Comparison of ENCODE assay signal across 18 cellular contexts in genomic region chr9:34032631-34033030, GRCh38. TPM values are rescaled to one million over a fixed set of nuclear protein-coding genes. Genes with fewer than 3 reads are reported as not detected.
A peak's percentile ranks its signal among the peaks of the same experiment; 100 is the strongest.
DNase-seq lines count a peak whose midpoint lies in the region; ATAC-seq, FAIRE-seq and TF ChIP-seq lines count a peak whose summit lies in the region.
"Had no signal": no experiment of that assay in that cellular context is flagged by ENCODE, and none has a peak within 500 bp of the region (broad histone marks: within the 10 kb centered on the region; RNA-seq: fewer than 3 reads in every experiment).

No MANE protein-coding gene starts in this region.

- H3K27ac ChIP-seq in HepG2 (ENCODE audit: extremely low read length, insufficient read depth, low read length) (no peak overlapping the region), right lobe of liver (no peak overlapping the region), trophoblast cell (ENCODE audit: low read depth, low read length) (no peak overlapping the region), stomach (no peak overlapping the region)
- H3K27ac ChIP-seq: BLaER1 treated with 17β-estradiol and CSF1 and Interleukin-3, amounts not matched to agents 10 nM and 100 nM had no signal

- H3K23ac ChIP-seq in trophoblast cell (ENCODE audit: low read length): no peak overlapping the region

- peaks cover 54% of the 10 kb centered on the region for H3K4me1 Mint-ChIP-seq in chondrocyte (ENCODE audit: low read depth)

- H3K27me3 ChIP-seq in HepG2 (ENCODE audit: control insufficient read depth in 1 of 2, insufficient read depth in 2 of 2, low read length in 2 of 2) (no peaks in the 10 kb centered on the region), right lobe of liver (no peaks in the 10 kb centered on the region), trophoblast cell (ENCODE audit: insufficient read depth, low read length) (no peaks in the 10 kb centered on the region), stomach (no peaks in the 10 kb centered on the region)
- H3K27me3 ChIP-seq: BLaER1 treated with 17β-estradiol and CSF1 and Interleukin-3, amounts not matched to agents 10 nM and 100 nM had no signal

- no peak overlapping the region for H2BK12ac ChIP-seq in trophoblast cell (ENCODE audit: low read length)

- H3K4me3 ChIP-seq in HepG2 (replicated peaks in 1 of 3; ENCODE audit: insufficient read depth in 1 of 3, low read depth in 2 of 3, low read length in 3 of 3) (no peak overlapping the region), right lobe of liver (no peak overlapping the region), trophoblast cell (ENCODE audit: low read depth, low read length) (no peak overlapping the region), stomach (no peak overlapping the region)
- H3K4me3 ChIP-seq: BLaER1 treated with 17β-estradiol and CSF1 and Interleukin-3, amounts not matched to agents 10 nM and 100 nM; GM12878 had no signal

- H3K9ac ChIP-seq in HepG2 (ENCODE audit: insufficient read depth, low read depth, low read length) (no peak overlapping the region), trophoblast cell (ENCODE audit: low read length) (no peak overlapping the region)
- H3K9ac ChIP-seq: BLaER1 treated with 17β-estradiol and CSF1 and Interleukin-3, amounts not matched to agents 10 nM and 100 nM had no signal

- in situ Hi-C loops in HepG2 (cut with HindIII; ENCODE audit: extremely low pct_ligation_motif_present, low pct_unique_long_range_greater_than_20kb): no loop called here

- H3K36me3 Mint-ChIP-seq in chondrocyte (ENCODE audit: low read depth): peaks cover 3% of the 10 kb centered on the region

- H2AFZ ChIP-seq in HepG2 (ENCODE audit: low read length): no peak overlapping the region
- H2AFZ ChIP-seq in trophoblast cell (ENCODE audit: insufficient read depth, low read length, poor library complexity): no peak overlapping the region

- no peaks in the 10 kb centered on the region for H3K27me3 Mint-ChIP-seq in chondrocyte (ENCODE audit: low read depth)
- H3K27me3 Mint-ChIP-seq: B cell had no signal

- no peak overlapping the region for H3K4me3 Mint-ChIP-seq in chondrocyte (ENCODE audit: unreplicated experiment)
- H3K4me3 Mint-ChIP-seq: B cell; CD8-positive, alpha-beta T cell; H9 had no signal

- intact Hi-C loops in HepG2 (cut with micrococcal nuclease; ENCODE audit: unreplicated experiment): no loop called here
- intact Hi-C loops in right lobe of liver (cut with DNase I): no loop called here
- intact Hi-C loops in stomach (cut with DNase I; ENCODE audit: low total_unique reads): no loop called here

- H3K4me2 ChIP-seq in HepG2 (ENCODE audit: low read depth, low read length) (no peak overlapping the region), trophoblast cell (ENCODE audit: low read length) (no peak overlapping the region)
- H3K4me2 ChIP-seq: BLaER1 treated with 17β-estradiol and CSF1 and Interleukin-3, amounts not matched to agents 10 nM and 100 nM had no signal

- H3K36me3 ChIP-seq in HepG2 (replicated peaks in 1 of 2; ENCODE audit: control insufficient read depth in 1 of 2, insufficient read depth in 2 of 2, low read length in 2 of 2): peaks cover 11 to 17% of the 10 kb centered on the region in 2 experiments; a peak in 4 of 5 replicates
- H3K36me3 ChIP-seq in right lobe of liver: no peaks in the 10 kb centered on the region
- H3K36me3 ChIP-seq in trophoblast cell (ENCODE audit: control insufficient read depth in 1 of 2, insufficient read depth in 2 of 2, low read length in 2 of 2): peaks cover 19 to 28% of the 10 kb centered on the region in 2 experiments
- peaks cover 0 to 30% (median 12%) of the 10 kb centered on the region in 4 donors for H3K36me3 ChIP-seq in stomach

- H4K20me1 ChIP-seq in HepG2 (ENCODE audit: insufficient read depth, low read length): peaks cover 7% of the 10 kb centered on the region; the same call in 1 of the 2 replicates

- no peak overlapping the region for H2BK120ac ChIP-seq in trophoblast cell (ENCODE audit: insufficient read depth, low read length, poor library complexity)

- no peak overlapping the region for H3K18ac ChIP-seq in trophoblast cell (ENCODE audit: low read length)

- POLR2A ChIA-PET in HepG2 (lab: Yijun Ruan, JAX): interaction anchor here (1.8 kb wide), 1 partner anchor 16 kb away, joined by 5 read pairs; the partner anchor contains the start of gene UBAP2

- H3K27ac Mint-ChIP-seq in chondrocyte (ENCODE audit: unreplicated experiment): peak overlapping the region; percentile 91
- H3K27ac Mint-ChIP-seq: B cell; CD8-positive, alpha-beta T cell had no signal

- H3K79me1 ChIP-seq in trophoblast cell (ENCODE audit: low read length): no peaks in the 10 kb centered on the region

- TF ChIP-seq POLR2A in HepG2 (IDR thresholded peaks at IDR 0.05; ENCODE audit: insufficient read depth in 1 of 2, low read depth in 2 of 2, low read length in 2 of 2) (no peak), right lobe of liver (IDR thresholded peaks at IDR 0.05) (no peak), stomach (IDR thresholded peaks at IDR 0.05) (no peak)

- ATAC-seq in HepG2 (no peak), right lobe of liver (no peak)
- ATAC-seq: CD8-positive, alpha-beta T cell; GM12878 had no signal

- no peak overlapping the region for H4K91ac ChIP-seq in trophoblast cell (ENCODE audit: low read depth, low read length)

- no peak for TF ChIP-seq RAD21 in HepG2 (CRISPR knock-in tag; IDR thresholded peaks at IDR 0.05)

- no peak overlapping the region for H4K8ac ChIP-seq in trophoblast cell (ENCODE audit: low read depth, low read length)

- FAIRE-seq in HepG2 (lab: Jason Lieb, UNC): no peak
- FAIRE-seq: GM12878, H1, HTR-8/SVneo had no signal

- H3K4me1 ChIP-seq in HepG2 (ENCODE audit: insufficient read depth, low read length) (peaks cover 15% of the 10 kb centered on the region; the same call in 1 of the 2 replicates), right lobe of liver (no peaks in the 10 kb centered on the region), trophoblast cell (ENCODE audit: control insufficient read depth in 1 of 2, insufficient read depth in 2 of 2, low read length in 2 of 2) (peaks cover 0 to 3% of the 10 kb centered on the region in 2 experiments), stomach (peaks cover 0 to 19% (median 0%) of the 10 kb centered on the region in 4 donors)
- H3K4me1 ChIP-seq: BLaER1 treated with 17β-estradiol and CSF1 and Interleukin-3, amounts not matched to agents 10 nM and 100 nM had no signal

- no peak for TF ChIP-seq CTCF in HepG2 (CRISPR knock-in tag; IDR thresholded peaks at IDR 0.05)
- no peak for TF ChIP-seq CTCF in right lobe of liver (IDR thresholded peaks at IDR 0.05)
- TF ChIP-seq CTCF in chondrocyte (IDR thresholded peaks at IDR 0.05): no peak
- TF ChIP-seq CTCF in stomach (IDR thresholded peaks at IDR 0.05): no peak

- 94% methylated on average over 7 of the region's 7 CpGs for WGBS in HepG2 (ENCODE audit: low lambda C conversion rate)
- 87% methylated on average over 6 of the region's 7 CpGs for WGBS in right lobe of liver (ENCODE audit: insufficient coverage, low coverage, low lambda C conversion rate, missing lambda C conversion rate)
- WGBS in trophoblast cell (ENCODE audit: extremely low coverage, insufficient coverage, insufficient read length): no CpG with 5 or more reads among the region's 7 CpGs
- 66 to 87% (median 77%) methylated on average over 7 of the region's 7 CpGs for WGBS in stomach, 5 donors

- H3K79me2 ChIP-seq in HepG2 (ENCODE audit: insufficient read depth, low read length) (peaks cover 76% of the 10 kb centered on the region), trophoblast cell (ENCODE audit: control insufficient read depth, insufficient read depth, low read length, poor library complexity) (peaks cover 31% of the 10 kb centered on the region)

- no peak overlapping the region for H2AK5ac ChIP-seq in trophoblast cell (ENCODE audit: low read length)

- H4K12ac ChIP-seq in trophoblast cell (ENCODE audit: low read depth, low read length): no peak overlapping the region

- H3K9me3 Mint-ChIP-seq in chondrocyte (ENCODE audit: low read depth): no peaks in the 10 kb centered on the region
- H3K9me3 Mint-ChIP-seq: CD8-positive, alpha-beta T cell had no signal

- TF ChIP-seq EP300 in HepG2 (IDR thresholded peaks at IDR 0.05; ENCODE audit: low read depth in 2 of 2, low read length in 2 of 2) (no peak), HepG2 (CRISPR knock-in tag; IDR thresholded peaks at IDR 0.05; ENCODE audit: borderline replicate concordance) (no peak), stomach (IDR thresholded peaks at IDR 0.05) (no peak)

- no peak overlapping the region for H3K14ac ChIP-seq in trophoblast cell (ENCODE audit: low read length)

- CTCF ChIA-PET in HepG2 (lab: Yijun Ruan, JAX; ENCODE audit: low intra/inter-chr PET ratio, low total read pairs): no interaction called here

- no peak for DNase-seq in HepG2 (ENCODE audit: low spot score)
- no peak for DNase-seq in right lobe of liver
- no peak for DNase-seq in chondrocyte (ENCODE audit: low spot score)
- no peak for DNase-seq in trophoblast cell
- DNase-seq in SHP77 (lab: John Stamatoyannopoulos, UW): no peak
- DNase-seq in stimulated activated CD4-positive, alpha-beta T cell treated with anti-CD3 and anti-CD28 coated beads, Interleukin-4, amount 100 ng/mL, for 4 hours: no peak
- no peak for DNase-seq in stomach
- DNase-seq: CD8-positive, alpha-beta T cell; DMS 273 treated with DMSO at 0.1 percent for 48 hours; DMS53; DND-41; EL; H9 had no signal

- H3K4ac ChIP-seq in trophoblast cell (ENCODE audit: low read depth, low read length): peak overlapping the region; percentile 86

- BruUV-seq in HepG2 (replicated peaks; lab: Mats Ljungman, UMichigan): no TSS peak

- H2BK5ac ChIP-seq in trophoblast cell (ENCODE audit: low read depth, low read length, poor library complexity): no peak overlapping the region

- H3K9me3 ChIP-seq in HepG2 (ENCODE audit: low read length) (no peaks in the 10 kb centered on the region), right lobe of liver (no peaks in the 10 kb centered on the region), trophoblast cell (ENCODE audit: insufficient read depth, low read depth, low read length) (no peaks in the 10 kb centered on the region), stomach (no peaks in the 10 kb centered on the region)

RNA-seq across cellular contexts. Expression of gene UBAP2, which starts 16.1 kb away (rescaled TPM):
- 17.5 and 19.0 TPM in 2 replicates for total RNA-seq in HepG2 (2016; rRNA removed; fragmentation: Illumina TruSeq; extraction: Trizol)
- total RNA-seq in HepG2 (2016; cell fraction: cytosol; rRNA removed; fragmentation: Illumina TruSeq; extraction: Trizol; ENCODE audit: low read depth): 103 and 114 TPM in 2 replicates
- total RNA-seq in HepG2 (2016; cell fraction: insoluble cytoplasmic fraction; rRNA removed; fragmentation: Illumina TruSeq; extraction: Trizol): 17.6 and 20.6 TPM in 2 replicates
- total RNA-seq in HepG2 (2016; cell fraction: membrane; rRNA removed; fragmentation: Illumina TruSeq; extraction: Trizol): 35.5 and 36.6 TPM in 2 replicates
- total RNA-seq in HepG2 (2016; cell fraction: nucleus; rRNA removed; fragmentation: Illumina TruSeq; extraction: Trizol): 24.8 and 27.8 TPM in 2 replicates
- 22.0 and 26.0 TPM in 2 replicates for polyA plus RNA-seq in HepG2 (2011; rRNA removed)
- polyA plus RNA-seq in HepG2 (2011; cell fraction: cytosol; rRNA removed): 11.3 and 13.3 TPM in 2 replicates
- 50.5 and 59.2 TPM in 2 replicates for polyA plus RNA-seq in HepG2 (2011; cell fraction: nucleus; rRNA removed)
- polyA plus RNA-seq in HepG2 (2012): 21.5 and 21.8 TPM in 2 replicates
- 5.2 and 6.0 TPM in 2 replicates for polyA plus RNA-seq in HepG2 (2016; cell fraction: cytosol; fragmentation: Illumina TruSeq; extraction: Trizol; ENCODE audit: low read depth)
- polyA plus RNA-seq in HepG2 (2016; cell fraction: insoluble cytoplasmic fraction; fragmentation: Illumina TruSeq; extraction: Trizol; ENCODE audit: low read depth): 28.5 and 33.4 TPM in 2 replicates
- 12.7 and 15.4 TPM in 2 replicates for polyA plus RNA-seq in HepG2 (2016; cell fraction: membrane; fragmentation: Illumina TruSeq; extraction: Trizol; ENCODE audit: low read depth)
- 48.2 and 52.4 TPM in 2 replicates for polyA plus RNA-seq in HepG2 (2016; cell fraction: nucleus; fragmentation: Illumina TruSeq; extraction: Trizol; ENCODE audit: insufficient read depth, low read depth)
- polyA minus RNA-seq in HepG2 (2011; rRNA and poly(A)+ RNA removed; ENCODE audit: low replicate concordance): 27.0 and 46.4 TPM in 2 replicates
- 14.0 and 16.6 TPM in 2 replicates for polyA minus RNA-seq in HepG2 (2011; cell fraction: cytosol; rRNA and poly(A)+ RNA removed)
- 32.4 and 34.8 TPM in 2 replicates for polyA minus RNA-seq in HepG2 (2011; cell fraction: nucleus; rRNA and poly(A)+ RNA removed)
- total RNA-seq in right lobe of liver: 10 to 100 TPM in 5 of 6 experiments, 1 to 10 TPM in 1; 9.5 to 15.9 (median 11.4) TPM
- 53.9 to 63.0 TPM (median 56.3 TPM) in 3 replicates for total RNA-seq in chondrocyte
- polyA plus RNA-seq in trophoblast cell (2013): 47.9 and 48.4 TPM in 2 replicates
- 10 to 100 TPM; 11.6 to 82.9 (median 37.1) TPM for total RNA-seq in stomach
- polyA plus RNA-seq in stomach: 10 to 100 TPM in 2 of 3 donors, 1 to 10 TPM in 1; 7.0 to 12.5 (median 10.1) TPM
